ENCODE assay signal across 31 cellular contexts in genomic region chr9:31604516-31604915, GRCh38.
"Had no signal": no experiment of that assay in that cellular context is flagged by ENCODE, and none has a peak within 500 bp of the region (broad histone marks: within the 10 kb centered on the region; RNA-seq: fewer than 3 reads in every experiment).

No MANE protein-coding gene starts in this region.

- H3K4me3 Mint-ChIP-seq: activated CD4-positive, alpha-beta memory T cell treated with anti-CD3 and anti-CD28 coated beads, Interleukin-2, amount 10 ng/mL, durations not matched to agents 7 days and 5 days; activated CD4-positive, alpha-beta T cell treated with anti-CD3 and anti-CD28 coated beads, Interleukin-2, amount 10 ng/mL, durations not matched to agents 7 days and 5 days; activated naive CD8-positive, alpha-beta T cell; activated T-cell treated with anti-CD3 and anti-CD28 coated beads, Interleukin-2, amount 50 U/mL, for 4 hours; activated T-helper 17 cell treated with anti-CD3 and anti-CD28 coated beads, Interleukin-2, amount 50 U/mL, for 72 hours; brain; T-helper 17 cell; T-helper 2 cell treated with Interferon-gamma antibody and Interleukin-4, amounts not matched to agents 5 μg/mL and 100 μg/mL, for 36 hours had no signal

- H3K27ac Mint-ChIP-seq: activated CD4-positive, alpha-beta memory T cell treated with anti-CD3 and anti-CD28 coated beads, Interleukin-2, amount 10 ng/mL, durations not matched to agents 7 days and 5 days; activated CD4-positive, alpha-beta T cell treated with anti-CD3 and anti-CD28 coated beads, Interleukin-2, amount 10 ng/mL, durations not matched to agents 7 days and 5 days; activated naive CD8-positive, alpha-beta T cell; activated T-helper 17 cell treated with anti-CD3 and anti-CD28 coated beads, Interleukin-2, amount 50 U/mL, for 72 hours; brain; T-helper 17 cell; T-helper 2 cell treated with Interferon-gamma antibody and Interleukin-4, amounts not matched to agents 5 μg/mL and 100 μg/mL, for 36 hours had no signal

- DNase-seq: activated CD4-positive, alpha-beta memory T cell treated with anti-CD3 and anti-CD28 coated beads, Interleukin-2, amount 10 ng/mL, durations not matched to agents 7 days and 5 days; activated CD4-positive, alpha-beta T cell treated with anti-CD3 and anti-CD28 coated beads for 1 hour; activated CD4-positive, alpha-beta T cell treated with anti-CD3 and anti-CD28 coated beads for 4 hours; activated CD4-positive, alpha-beta T cell treated with anti-CD3 and anti-CD28 coated beads, Interleukin-2, amount 10 ng/mL, durations not matched to agents 7 days and 5 days; activated CD4-positive, alpha-beta T cell treated with anti-CD3 and anti-CD28 coated beads, Interleukin-2, amount 50 U/mL, for 4 hours; activated CD8-positive, alpha-beta memory T cell treated with anti-CD3 and anti-CD28 coated beads, Interleukin-2, amount 50 U/mL, for 48 hours; activated effector memory CD4-positive, alpha-beta T cell treated with Interleukin-2 at 50 U/mL for 16 hours; activated gamma-delta T cell treated with Interleukin-2 at 50 U/mL for 16 hours; activated naive CD4-positive, alpha-beta T cell treated with anti-CD3 and anti-CD28 coated beads, Interleukin-2, amount 50 U/mL, for 16 hours; activated naive CD4-positive, alpha-beta T cell treated with Interleukin-2 at 50 U/mL for 16 hours; activated T-cell treated with anti-CD3 and anti-CD28 coated beads for 4 hours; activated T-cell treated with anti-CD3 and anti-CD28 coated beads, Interleukin-2, amount 50 U/mL, for 4 hours; central memory CD4-positive, alpha-beta T cell; cerebellar nuclear complex; colonic mucosa; effector CD8-positive, alpha-beta T cell; esophagus squamous epithelium; foreskin melanocyte; head of caudate nucleus; T-helper 1 cell; T-helper 17 cell; T1000 had no signal

- H3K4me1 ChIP-seq: ascending aorta, breast epithelium, colonic mucosa, esophagus squamous epithelium, gastroesophageal sphincter had no signal

- H3K9me3 ChIP-seq: ascending aorta, breast epithelium, colonic mucosa, esophagus squamous epithelium, gastroesophageal sphincter had no signal

- H3K27me3 ChIP-seq: ascending aorta, breast epithelium, cardiac muscle cell, colonic mucosa, esophagus squamous epithelium, gastroesophageal sphincter had no signal

- H3K4me1 Mint-ChIP-seq: activated CD4-positive, alpha-beta memory T cell treated with anti-CD3 and anti-CD28 coated beads, Interleukin-2, amount 10 ng/mL, durations not matched to agents 7 days and 5 days; activated CD4-positive, alpha-beta T cell treated with anti-CD3 and anti-CD28 coated beads, Interleukin-2, amount 10 ng/mL, durations not matched to agents 7 days and 5 days; activated T-helper 17 cell treated with anti-CD3 and anti-CD28 coated beads, Interleukin-2, amount 50 U/mL, for 72 hours; T-helper 17 cell had no signal

- H3K4me3 ChIP-seq: ascending aorta, breast epithelium, cardiac muscle cell, colonic mucosa, esophagus squamous epithelium, gastroesophageal sphincter had no signal

- H3K27ac ChIP-seq: ascending aorta, breast epithelium, cardiac muscle cell, colonic mucosa, epithelial cell of prostate, esophagus squamous epithelium, gastroesophageal sphincter had no signal

- H3K36me3 Mint-ChIP-seq: brain had no signal

- H3K36me3 ChIP-seq: ascending aorta, breast epithelium, cardiac muscle cell, colonic mucosa, esophagus squamous epithelium, gastroesophageal sphincter had no signal

- H3K27me3 Mint-ChIP-seq: activated CD4-positive, alpha-beta memory T cell treated with anti-CD3 and anti-CD28 coated beads, Interleukin-2, amount 10 ng/mL, durations not matched to agents 7 days and 5 days; activated CD4-positive, alpha-beta T cell treated with anti-CD3 and anti-CD28 coated beads, Interleukin-2, amount 10 ng/mL, durations not matched to agents 7 days and 5 days; T-helper 17 cell had no signal

- H3K9me3 Mint-ChIP-seq: activated CD4-positive, alpha-beta memory T cell treated with anti-CD3 and anti-CD28 coated beads, Interleukin-2, amount 10 ng/mL, durations not matched to agents 7 days and 5 days; activated CD4-positive, alpha-beta T cell treated with anti-CD3 and anti-CD28 coated beads, Interleukin-2, amount 10 ng/mL, durations not matched to agents 7 days and 5 days; activated T-cell treated with anti-CD3 and anti-CD28 coated beads, Interleukin-2, amount 50 U/mL, for 4 hours; activated T-helper 17 cell treated with anti-CD3 and anti-CD28 coated beads, Interleukin-2, amount 50 U/mL, for 72 hours; brain; T-helper 2 cell treated with Interferon-gamma antibody and Interleukin-4, amounts not matched to agents 5 μg/mL and 100 μg/mL, for 36 hours had no signal
